In genomic region chr2:163759013-163759412, GRCh38 we compare ENCODE assay signal across 25 cellular contexts. TPM values are rescaled to one million over a fixed set of nuclear protein-coding genes. Genes with fewer than 3 reads are reported as not detected.
"Had no signal": no experiment of that assay in that cellular context is flagged by ENCODE, and none has a peak within 500 bp of the region (broad histone marks: within the 10 kb centered on the region; RNA-seq: fewer than 3 reads in every experiment).

No MANE protein-coding gene starts in this region.

- DNase-seq: dermis blood vessel endothelial cell; dorsolateral prefrontal cortex; effector CD4-positive, alpha-beta T cell; effector memory CD4-positive, alpha-beta T cell; erythroblast; foreskin keratinocyte; heart left ventricle; hypothalamus; immature natural killer cell; islet precursor cell; left cardiac atrium; left lung; left ventricle myocardium superior; lower lobe of right lung; mesenchymal stem cell; mucosa of descending colon; naive B cell had no signal

- FAIRE-seq: colon, endothelial cell of umbilical vein, frontal cortex had no signal

- H3K27ac ChIP-seq: coronary artery, dorsolateral prefrontal cortex, epithelial cell of prostate, esophagus muscularis mucosa, foreskin keratinocyte, gastroesophageal sphincter, heart left ventricle, hepatocyte, left lung, lower lobe of right lung had no signal

- H3K4me3 ChIP-seq: coronary artery, dorsolateral prefrontal cortex, esophagus muscularis mucosa, gastroesophageal sphincter, heart left ventricle, hepatocyte, left lung, lower lobe of right lung, mucosa of descending colon had no signal

- H3K79me2 ChIP-seq: hepatocyte had no signal

- H3K9me3 ChIP-seq: esophagus muscularis mucosa, gastroesophageal sphincter, heart left ventricle, left lung, lower lobe of right lung, mucosa of descending colon had no signal

- H3K4me2 ChIP-seq: hepatocyte had no signal

- H3K36me3 ChIP-seq: esophagus muscularis mucosa, gastroesophageal sphincter, heart left ventricle, left lung, lower lobe of right lung had no signal

- H2AFZ ChIP-seq: hepatocyte had no signal

- ATAC-seq: foreskin keratinocyte, gastroesophageal sphincter, heart left ventricle, left cardiac atrium, left lung, left ventricle myocardium superior, lower lobe of right lung, mucosa of descending colon had no signal

- H3K27me3 ChIP-seq: dorsolateral prefrontal cortex, esophagus muscularis mucosa, foreskin keratinocyte, gastroesophageal sphincter, heart left ventricle, hepatocyte, left lung had no signal

RNA-seq across cellular contexts. Expression of gene FIGN, which starts 23.2 kb away (rescaled TPM):
- polyA plus RNA-seq: immature natural killer cell had no signal
